In the genomic region with DNA sequence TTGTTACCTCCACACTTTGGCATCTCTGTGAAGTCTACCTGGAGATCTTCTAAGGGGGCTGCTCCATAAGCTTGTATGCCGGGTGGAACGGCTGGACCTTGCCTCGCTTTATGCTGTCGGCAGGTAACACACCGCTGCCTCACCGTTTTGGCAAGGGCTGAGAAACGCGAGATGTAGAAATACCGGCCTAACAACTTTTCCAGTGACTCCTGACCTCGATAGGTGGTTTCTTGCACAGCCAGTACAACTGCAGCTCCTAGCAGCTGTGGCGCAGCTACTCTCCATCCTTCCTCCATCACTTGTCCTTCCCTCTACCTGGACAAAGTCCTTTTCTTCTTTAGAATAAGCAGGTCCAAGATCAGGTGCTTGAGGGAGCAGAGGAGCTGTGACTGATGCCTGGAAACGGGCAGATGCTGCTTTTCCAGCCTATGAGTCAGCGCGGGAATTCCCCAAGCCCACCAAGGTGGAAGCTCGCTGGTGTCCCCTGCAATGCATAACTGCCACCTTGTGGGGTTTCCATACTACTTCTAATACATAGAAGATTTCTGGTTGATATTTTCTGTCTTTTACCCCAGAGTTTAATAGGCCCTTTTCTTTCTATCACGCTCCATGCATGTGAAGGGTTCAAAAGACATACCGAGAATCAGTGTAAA, we compare ENCODE assay signal across 12 cellular contexts. TPM values are rescaled to one million over a fixed set of nuclear protein-coding genes. Genes with fewer than 3 reads are reported as not detected.
DNase-seq lines count a peak whose midpoint lies in the region; ATAC-seq, FAIRE-seq and TF ChIP-seq lines count a peak whose summit lies in the region.
"Not testable (repeated sequence)": the region's sequence is repeated elsewhere in the genome, so short reads cannot be mapped to it uniquely, and the experiment has no call there.
"Had no signal": no experiment of that assay in that cellular context is flagged by ENCODE, and none has a peak within 500 bp of the region (broad histone marks: within the 10 kb centered on the region; RNA-seq: fewer than 3 reads in every experiment).

No MANE protein-coding gene starts in this region.

- H4K8ac ChIP-seq in H1 (ENCODE audit: extremely low read depth, insufficient read depth, low read length); trophoblast cell (ENCODE audit: low read depth, low read length): not testable (repeated sequence)

- H3K4me2 ChIP-seq in HCT116 (ENCODE audit: low read length) (peak overlapping the region; percentile 51), H1 (ENCODE audit: insufficient read depth in 1 of 2, low read depth in 2 of 2, low read length in 2 of 2) (peak overlapping the region; percentile 40; a peak in 2 of 4 replicates), trophoblast cell (ENCODE audit: low read length) (peak overlapping the region; percentile 47)

- not testable (repeated sequence) for H3K36me3 ChIP-seq in HCT116 (ENCODE audit: control insufficient read depth in 1 of 2, insufficient read depth in 2 of 2, low read length in 2 of 2); H1 (ENCODE audit: control insufficient read depth in 2 of 4, insufficient read depth in 4 of 4, low read length in 3 of 4); trophoblast cell (ENCODE audit: control insufficient read depth in 1 of 2, insufficient read depth in 2 of 2, low read length in 2 of 2); transverse colon

- H3K4me1 ChIP-seq in HCT116 (ENCODE audit: control insufficient read depth in 1 of 2, insufficient read depth in 2 of 2, low read length in 2 of 2), result peaks cover 14 to 15% of the 10 kb centered on the region in 2 experiments; a peak in 3 of 4 replicates
- H3K4me1 ChIP-seq in H1 (replicated peaks in 1 of 4; ENCODE audit: control insufficient read depth in 3 of 4, insufficient read depth in 4 of 4, low read length in 3 of 4); trophoblast cell (ENCODE audit: control insufficient read depth in 1 of 2, insufficient read depth in 2 of 2, low read length in 2 of 2); transverse colon: not testable (repeated sequence)

- not testable (repeated sequence) for H3K9me2 ChIP-seq in HCT116 (ENCODE audit: insufficient read depth)

- not testable (repeated sequence) for H3K27ac ChIP-seq in HCT116 (ENCODE audit: low read depth, low read length); H1 (ENCODE audit: low read depth, low read length); trophoblast cell (ENCODE audit: low read depth, low read length)
- peak overlapping the region in 1 of 4 donors; percentile 42 for H3K27ac ChIP-seq in transverse colon

- not testable (repeated sequence) for H3K56ac ChIP-seq in H1 (replicated peaks; ENCODE audit: insufficient read length, low read depth, low read length)

- H3K23ac ChIP-seq in H1 (ENCODE audit: insufficient read length); trophoblast cell (ENCODE audit: low read length): not testable (repeated sequence)

- not testable (repeated sequence) for H3K9ac ChIP-seq in HCT116 (ENCODE audit: low read length); H1 (replicated peaks in 1 of 4; ENCODE audit: extremely low read depth in 1 of 4, low read depth in 3 of 4, low read length in 3 of 4); trophoblast cell (ENCODE audit: low read length)

- H3K79me2 ChIP-seq in HCT116 (ENCODE audit: insufficient read depth, low read length); H1 (ENCODE audit: control insufficient read depth in 1 of 2, insufficient read depth in 2 of 2, low read length in 2 of 2); trophoblast cell (ENCODE audit: control insufficient read depth, insufficient read depth, low read length, poor library complexity): not testable (repeated sequence)

- not testable (repeated sequence) for H3K18ac ChIP-seq in H1 (ENCODE audit: extremely low read depth, low read length); trophoblast cell (ENCODE audit: low read length)

- not testable (repeated sequence) for ATAC-seq in HCT116, WTC11

- not testable (repeated sequence) for H3K79me1 ChIP-seq in H1 (ENCODE audit: low read depth, low read length); trophoblast cell (ENCODE audit: low read length)

- not testable (repeated sequence) for H2BK20ac ChIP-seq in H1 (ENCODE audit: low read length)

- not testable (repeated sequence) for H3K27me3 Mint-ChIP-seq in WTC11 (ENCODE audit: low read depth)

- H4K5ac ChIP-seq in H1 (ENCODE audit: insufficient read length, low read depth, low read length), result not testable (repeated sequence)

- POLR2A ChIA-PET in HCT116 (lab: Charles Lee); WTC11 (lab: Charles Lee): not testable (repeated sequence)
- POLR2A ChIA-PET in H1 (lab: Charles Lee; ENCODE audit: partially characterized antibody), result interaction anchor here (1.3 kb wide), 1 partner anchor 59 kb away, joined by 4 read pairs; no protein-coding TSS in a partner anchor

- H2BK120ac ChIP-seq in H1 (replicated peaks; ENCODE audit: low read depth, low read length); trophoblast cell (ENCODE audit: insufficient read depth, low read length, poor library complexity): not testable (repeated sequence)

- RAD21 ChIA-PET in HCT116 (lab: Charles Lee; ENCODE audit: low non-redundant PET in 1 of 2, low total read pairs in 2 of 2, uncharacterized antibody in 2 of 2, unreplicated experiment in 2 of 2), result not testable (repeated sequence)

- H3K23me2 ChIP-seq in H1 (ENCODE audit: low read depth, low read length), result not testable (repeated sequence)

- DNase-seq in DMS153 (lab: John Stamatoyannopoulos, UW) (peak; percentile 46), NCI-H510A (lab: John Stamatoyannopoulos, UW) (peak; percentile 61), WTC11 (ENCODE audit: low spot score) (peak; percentile 35), H1 (ENCODE audit: low read depth in 1 of 2, low spot score in 2 of 2) (peak in 1 of 2 experiments; percentile 65), kidney tubule cell (ENCODE audit: low spot score) (peak; percentile 16), trophoblast cell (peak; percentile 82 to 89), transverse colon (peak; percentile 78)
- DNase-seq in HCT116 (ENCODE audit: low read depth, low spot score), result not testable (repeated sequence)

- TF ChIP-seq POLR2A in HCT116 (IDR thresholded peaks at IDR 0.05; ENCODE audit: borderline replicate concordance, extremely low read depth, insufficient read depth, insufficient read length); H1 (IDR thresholded peaks at IDR 0.05; ENCODE audit: control extremely low read depth in 1 of 2, low read depth in 2 of 2, low read length in 2 of 2); transverse colon (IDR thresholded peaks at IDR 0.05): not testable (repeated sequence)

- TF ChIP-seq CTCF in HCT116 (IDR thresholded peaks at IDR 0.05 in 2 of 3, conservative IDR thresholded peaks at IDR 0.05 in 1 of 3; ENCODE audit: borderline replicate concordance in 1 of 3, insufficient read depth in 1 of 3, low read depth in 2 of 3, low read length in 2 of 3); WTC11 (IDR thresholded peaks at IDR 0.05); transverse colon (IDR thresholded peaks at IDR 0.05): not testable (repeated sequence)
- TF ChIP-seq CTCF in H1 (IDR thresholded peaks at IDR 0.05; ENCODE audit: control extremely low read depth in 1 of 3, insufficient read depth in 1 of 3, low read depth in 1 of 3, low read length in 3 of 3), result peak in 1 of 3 experiments; percentile 23; a peak in 1 of 4 replicates

- not testable (repeated sequence) for H2BK15ac ChIP-seq in H1 (ENCODE audit: low read length)

- intact Hi-C loops in HCT116 (cut with micrococcal nuclease); transverse colon (cut with DNase I; ENCODE audit: low total_unique reads): not testable (repeated sequence)

- H2AK5ac ChIP-seq in H1 (ENCODE audit: low read depth, low read length); trophoblast cell (ENCODE audit: low read length): not testable (repeated sequence)

- H2BK12ac ChIP-seq in H1 (ENCODE audit: low read depth, low read length); trophoblast cell (ENCODE audit: low read length): not testable (repeated sequence)

- not testable (repeated sequence) for H4K20me1 ChIP-seq in HCT116 (ENCODE audit: insufficient read depth); H1 (replicated peaks in 1 of 2; ENCODE audit: control insufficient read depth in 1 of 2, insufficient read depth in 2 of 2, low read length in 2 of 2)

- WGBS in H1 (ENCODE audit: extremely low coverage in 1 of 2, insufficient coverage in 1 of 2, insufficient read length in 1 of 2, insufficient replicate concordance in 2 of 2, low coverage in 1 of 2, low lambda C conversion rate in 2 of 2, missing lambda C conversion rate in 1 of 2), 2 experiments, result 53% methylated on average over 17 of the region's 17 CpGs; no CpG with 5 or more reads in 1 of the 2 experiments
- WGBS in trophoblast cell (ENCODE audit: extremely low coverage, insufficient coverage, insufficient read length), result no CpG with 5 or more reads among the region's 17 CpGs
- 38 to 100% methylated on average over 1 to 17 of the region's 17 CpGs for WGBS in transverse colon (ENCODE audit: low coverage in 1 of 2), 2 donors

- not testable (repeated sequence) for H3K9me3 ChIP-seq in HCT116 (ENCODE audit: control insufficient read depth in 1 of 2, insufficient read depth in 1 of 2, low read depth in 1 of 2, low read length in 2 of 2); H1 (ENCODE audit: insufficient read depth in 2 of 2, low read depth in 1 of 2, low read length in 1 of 2); trophoblast cell (ENCODE audit: insufficient read depth, low read depth, low read length); transverse colon

- CTCF ChIA-PET in HCT116 (lab: Charles Lee), result interaction anchor here (0.9 to 1.0 kb wide), 2 partner anchors 18 to 23 kb away, joined by 3 read pairs; no protein-coding TSS in a partner anchor
- CTCF ChIA-PET in WTC11 (lab: Charles Lee), result interaction anchor here (1.8 kb wide), 1 partner anchor 23 kb away, joined by 13 read pairs; no protein-coding TSS in a partner anchor
- CTCF ChIA-PET in H1 (lab: Charles Lee; ENCODE audit: partially characterized antibody), result interaction anchor here (0.7 to 1.5 kb wide), 5 partner anchors 15 to 394 kb away, joined by 3 to 4 read pairs (median 3); no protein-coding TSS in a partner anchor

- TF ChIP-seq RAD21 in HCT116 (IDR thresholded peaks at IDR 0.05; ENCODE audit: low read depth), result 0 out of 2 replicates have a peak, but pooled peaks have one; percentile 23
- TF ChIP-seq RAD21 in H1 (IDR thresholded peaks at IDR 0.05 in 1 of 2, conservative IDR thresholded peaks at IDR 0.05 in 1 of 2; ENCODE audit: low read depth in 2 of 2, low read length in 2 of 2), result peak; percentile 46 to 57; a peak in 3 of 4 replicates

- not testable (repeated sequence) for H4K12ac ChIP-seq in trophoblast cell (ENCODE audit: low read depth, low read length)

- H3K27ac Mint-ChIP-seq in WTC11, result 0 out of 2 replicates have a peak overlapping the region, but pooled peaks have one; percentile 29

- not testable (repeated sequence) for FAIRE-seq in H1 (lab: Jason Lieb, UNC)

- H3K14ac ChIP-seq in H1 (ENCODE audit: insufficient read length); trophoblast cell (ENCODE audit: low read length): not testable (repeated sequence)

- H3K4me3 Mint-ChIP-seq in WTC11, result not testable (repeated sequence)

- not testable (repeated sequence) for H3K9me3 Mint-ChIP-seq in WTC11

- not testable (repeated sequence) for TF ChIP-seq EP300 in H1 (IDR thresholded peaks at IDR 0.05; ENCODE audit: borderline replicate concordance in 1 of 2, low read depth in 2 of 2, low read length in 2 of 2); transverse colon (IDR thresholded peaks at IDR 0.05; ENCODE audit: low read depth)

- peaks cover 33% of the 10 kb centered on the region for H3K4me1 Mint-ChIP-seq in WTC11

- 0 out of 4 replicates have a peak overlapping the region, but pooled peaks of 1 of the 2 experiments have one; percentile 13 for H3K4me3 ChIP-seq in HCT116 (replicated peaks in 1 of 2; ENCODE audit: low read depth in 1 of 2, low read length in 2 of 2)
- not testable (repeated sequence) for H3K4me3 ChIP-seq in H1 (ENCODE audit: extremely low read depth in 1 of 4, insufficient read depth in 2 of 4, low read depth in 3 of 4, low read length in 4 of 4); trophoblast cell (ENCODE audit: low read depth, low read length); transverse colon

- not testable (repeated sequence) for H3K4ac ChIP-seq in H1 (replicated peaks; ENCODE audit: insufficient read length, low read depth, low read length); trophoblast cell (ENCODE audit: low read depth, low read length)

- BruUV-seq in HCT116 (replicated peaks; lab: Mats Ljungman, UMichigan), result not testable (repeated sequence)

- in situ Hi-C loops in transverse colon (cut with MboI; ENCODE audit: low pct_ligation_motif_present in 1 of 4, low pct_unique_long_range_greater_than_20kb in 1 of 4, low sequenced_read_pairs in 3 of 4), result not testable (repeated sequence)

- H2BK5ac ChIP-seq in H1 (ENCODE audit: low read depth, low read length); trophoblast cell (ENCODE audit: low read depth, low read length, poor library complexity): not testable (repeated sequence)

- H4K91ac ChIP-seq in H1 (replicated peaks; ENCODE audit: insufficient read length, low read length); trophoblast cell (ENCODE audit: low read depth, low read length): not testable (repeated sequence)

- H3K36me3 Mint-ChIP-seq in WTC11, result not testable (repeated sequence)

- H2AFZ ChIP-seq in HCT116 (ENCODE audit: low read depth, low read length, poor library complexity, severe bottlenecking) (peak overlapping the region; percentile 35), H1 (ENCODE audit: low read length) (peak overlapping the region; percentile 65; the same call in 1 of the 2 replicates)
- not testable (repeated sequence) for H2AFZ ChIP-seq in trophoblast cell (ENCODE audit: insufficient read depth, low read length, poor library complexity)

- not testable (repeated sequence) for H3K27me3 ChIP-seq in HCT116 (ENCODE audit: insufficient read depth, low read length); H1 (replicated peaks in 1 of 4; ENCODE audit: control insufficient read depth in 3 of 4, extremely low read depth in 1 of 4, insufficient read depth in 3 of 4, low read length in 3 of 4); trophoblast cell (ENCODE audit: insufficient read depth, low read length); transverse colon

RNA-seq across cellular contexts. Expression of a gene that starts 25.0 kb away (rescaled TPM):
- total RNA-seq in HCT116 (2021; ENCODE audit: unreplicated experiment) (72.9 TPM), WTC11 (2021) (27.7 to 29.7 TPM (median 27.9 TPM) in 3 replicates), transverse colon (10 to 100 TPM; 32.2 to 67.7 (median 54.7) TPM)
- 55.1 and 67.6 TPM in 2 replicates for polyA plus RNA-seq in HCT116 (2012)
- total RNA-seq in H1 (2021; fragmentation: NEBNext Ultra II Directional; extraction: Animal tissue kit (Norgen Biotek cat#: 25700)), result 18.9 and 19.2 TPM in 2 replicates
- polyA plus RNA-seq in H1 (2011; rRNA removed), result 34.3 and 40.8 TPM in 2 replicates
- 24.6 TPM for polyA plus RNA-seq in H1 (2011; cell fraction: cytosol; rRNA removed)
- polyA plus RNA-seq in H1 (2011; cell fraction: nucleus; rRNA removed), result 53.5 TPM
- polyA plus RNA-seq in H1 (2012, experiment 1 of 2), result 8.7 to 20.4 TPM (median 17.7 TPM) in 4 replicates
- polyA plus RNA-seq in H1 (2012, experiment 2 of 2), result 16.4 TPM
- 22.0 TPM for polyA plus RNA-seq in H1 (2013, experiment 1 of 2)
- polyA plus RNA-seq in H1 (2013, experiment 2 of 2), result 22.4 TPM
- polyA minus RNA-seq in H1 (2011; rRNA and poly(A)+ RNA removed), result 20.6 and 26.5 TPM in 2 replicates
- polyA minus RNA-seq in H1 (2011; cell fraction: cytosol; rRNA and poly(A)+ RNA removed), result 14.0 TPM
- 24.7 TPM for polyA minus RNA-seq in H1 (2011; cell fraction: nucleus; rRNA and poly(A)+ RNA removed)
- 6.6 and 7.0 TPM in 2 replicates for polyA plus RNA-seq in trophoblast cell (2013)

RNA-seq across cellular contexts. Expression of a gene that starts 31.2 kb away (rescaled TPM):
- total RNA-seq in HCT116 (2021; ENCODE audit: unreplicated experiment), result 25.5 TPM
- polyA plus RNA-seq in HCT116 (2012), result 28.9 and 39.8 TPM in 2 replicates
- total RNA-seq in WTC11 (2021), result 0.30 to 0.53 TPM (median 0.46 TPM) in 3 replicates
- 0.27 and 0.32 TPM in 2 replicates for total RNA-seq in H1 (2021; fragmentation: NEBNext Ultra II Directional; extraction: Animal tissue kit (Norgen Biotek cat#: 25700))
- 0.47 TPM in 2 replicates for polyA plus RNA-seq in H1 (2011; rRNA removed)
- polyA plus RNA-seq in H1 (2011; cell fraction: cytosol; rRNA removed), result 0.50 TPM
- 0.53 TPM for polyA plus RNA-seq in H1 (2011; cell fraction: nucleus; rRNA removed)
- polyA plus RNA-seq in H1 (2012, experiment 1 of 2), result 0.62 to 1.1 TPM (median 0.75 TPM) in 4 replicates
- 0.26 TPM for polyA plus RNA-seq in H1 (2012, experiment 2 of 2)
- polyA plus RNA-seq in H1 (2013, experiment 1 of 2), result 0.18 TPM
- 0.26 TPM for polyA plus RNA-seq in H1 (2013, experiment 2 of 2)
- 0.16 and 0.34 TPM in 2 replicates for polyA minus RNA-seq in H1 (2011; rRNA and poly(A)+ RNA removed)
- polyA minus RNA-seq in H1 (2011; cell fraction: cytosol; rRNA and poly(A)+ RNA removed), result 0.88 TPM
- 0.50 TPM for polyA minus RNA-seq in H1 (2011; cell fraction: nucleus; rRNA and poly(A)+ RNA removed)
- 0.42 TPM in 2 replicates for polyA plus RNA-seq in trophoblast cell (2013)
- 10 to 100 TPM; 12.1 to 14.9 (median 13.5) TPM for total RNA-seq in transverse colon
- total RNA-seq: A673; activated CD4-positive, alpha-beta T cell treated with anti-CD3 and anti-CD28 coated beads for 36 hours; activated CD8-positive, alpha-beta T cell treated with anti-CD3 and anti-CD28 coated beads, Interleukin-2, amount 10 ng/mL, durations not matched to agents 7 days and 5 days; CD4-positive, CD25-positive, alpha-beta regulatory T cell had no signal
- polyA plus RNA-seq: CD4-positive, CD25-positive, alpha-beta regulatory T cell had no signal

RNA-seq across cellular contexts. Expression of a gene that starts 51.6 kb away (rescaled TPM):
- 189 TPM for total RNA-seq in HCT116 (2021; ENCODE audit: unreplicated experiment)
- polyA plus RNA-seq in HCT116 (2012), result 245 and 268 TPM in 2 replicates
- total RNA-seq in WTC11 (2021), result 221 to 247 TPM (median 240 TPM) in 3 replicates
- 182 and 199 TPM in 2 replicates for total RNA-seq in H1 (2021; fragmentation: NEBNext Ultra II Directional; extraction: Animal tissue kit (Norgen Biotek cat#: 25700))
- 291 and 406 TPM in 2 replicates for polyA plus RNA-seq in H1 (2011; rRNA removed)
- 222 TPM for polyA plus RNA-seq in H1 (2011; cell fraction: cytosol; rRNA removed)
- 253 TPM for polyA plus RNA-seq in H1 (2011; cell fraction: nucleus; rRNA removed)
- 92.1 to 255 TPM (median 248 TPM) in 4 replicates for polyA plus RNA-seq in H1 (2012, experiment 1 of 2)
- 348 TPM for polyA plus RNA-seq in H1 (2012, experiment 2 of 2)
- polyA plus RNA-seq in H1 (2013, experiment 1 of 2), result 130 TPM
- polyA plus RNA-seq in H1 (2013, experiment 2 of 2), result 128 TPM
- 69.8 and 77.8 TPM in 2 replicates for polyA minus RNA-seq in H1 (2011; rRNA and poly(A)+ RNA removed)
- 133 TPM for polyA minus RNA-seq in H1 (2011; cell fraction: cytosol; rRNA and poly(A)+ RNA removed)
- 92.8 TPM for polyA minus RNA-seq in H1 (2011; cell fraction: nucleus; rRNA and poly(A)+ RNA removed)
- polyA plus RNA-seq in trophoblast cell (2013), result 81.4 and 85.8 TPM in 2 replicates
- total RNA-seq in transverse colon, result 100 to 1,000 TPM; 155 to 226 (median 188) TPM

RNA-seq across cellular contexts. Expression of a gene that starts 59.9 kb away (rescaled TPM):
- 101 TPM for total RNA-seq in HCT116 (2021; ENCODE audit: unreplicated experiment)
- polyA plus RNA-seq in HCT116 (2012), result 88.7 and 97.2 TPM in 2 replicates
- total RNA-seq in WTC11 (2021), result 50.7 to 51.7 TPM (median 51.1 TPM) in 3 replicates
- 25.3 and 25.7 TPM in 2 replicates for total RNA-seq in H1 (2021; fragmentation: NEBNext Ultra II Directional; extraction: Animal tissue kit (Norgen Biotek cat#: 25700))
- polyA plus RNA-seq in H1 (2011; rRNA removed), result 39.6 and 50.2 TPM in 2 replicates
- 35.8 TPM for polyA plus RNA-seq in H1 (2011; cell fraction: cytosol; rRNA removed)
- polyA plus RNA-seq in H1 (2011; cell fraction: nucleus; rRNA removed), result 287 TPM
- 12.7 to 29.5 TPM (median 24.4 TPM) in 4 replicates for polyA plus RNA-seq in H1 (2012, experiment 1 of 2)
- polyA plus RNA-seq in H1 (2012, experiment 2 of 2), result 16.1 TPM
- 25.3 TPM for polyA plus RNA-seq in H1 (2013, experiment 1 of 2)
- 21.2 TPM for polyA plus RNA-seq in H1 (2013, experiment 2 of 2)
- polyA minus RNA-seq in H1 (2011; rRNA and poly(A)+ RNA removed), result 10.0 and 11.3 TPM in 2 replicates
- polyA minus RNA-seq in H1 (2011; cell fraction: cytosol; rRNA and poly(A)+ RNA removed), result 15.0 TPM
- polyA minus RNA-seq in H1 (2011; cell fraction: nucleus; rRNA and poly(A)+ RNA removed), result 43.9 TPM
- polyA plus RNA-seq in trophoblast cell (2013), result 43.6 and 47.2 TPM in 2 replicates
- total RNA-seq in transverse colon, result 100 to 1,000 TPM; 260 to 697 (median 380) TPM
